In the genomic region with DNA sequence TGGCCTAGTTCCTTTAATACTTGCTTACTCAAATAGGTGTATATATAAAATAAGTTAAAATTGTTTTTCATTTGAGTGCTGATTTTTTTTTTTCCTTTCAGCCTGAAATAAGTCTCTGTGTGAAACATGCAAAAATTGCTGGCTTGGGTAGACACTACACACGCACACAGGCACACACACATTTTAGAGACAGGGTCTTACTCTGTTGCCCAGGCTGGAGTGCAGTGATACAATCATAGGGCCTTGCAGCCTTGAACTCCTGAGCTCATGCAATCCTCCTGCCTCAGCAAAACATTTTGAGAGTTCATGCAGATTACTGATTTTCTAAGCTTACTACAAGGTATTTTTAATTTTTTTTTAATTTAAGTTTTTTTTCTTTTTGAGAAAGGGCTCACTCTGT, we compare ENCODE assay signal across 8 cellular contexts. TPM values are rescaled to one million over a fixed set of nuclear protein-coding genes. Genes with fewer than 3 reads are reported as not detected.
"Had no signal": no experiment of that assay in that cellular context is flagged by ENCODE, and none has a peak within 500 bp of the region (broad histone marks: within the 10 kb centered on the region; RNA-seq: fewer than 3 reads in every experiment).

No MANE protein-coding gene starts in this region.

- ATAC-seq: K562 had no signal

- FAIRE-seq: HTR-8/SVneo, K562 had no signal

- H3K36me3 Mint-ChIP-seq: IgD-negative memory B cell had no signal

- H3K27me3 Mint-ChIP-seq: IgD-negative memory B cell had no signal

- H3K4me3 ChIP-seq: K562 had no signal

- H3K9me3 Mint-ChIP-seq: IgD-negative memory B cell had no signal

- H3K27ac ChIP-seq: HL-60 had no signal

- DNase-seq: IMR-90, KBM-7 had no signal

- H3K27ac Mint-ChIP-seq: IgD-negative memory B cell had no signal

- H3K4me3 Mint-ChIP-seq: IgD-negative memory B cell had no signal

RNA-seq across cellular contexts. Expression of gene ADIPOQ, which starts 23.6 kb away (rescaled TPM):
- total RNA-seq: HT-29, HT1080, IMR-90, K562 had no signal
- polyA plus RNA-seq: IgD-negative memory B cell, IMR-90 had no signal
